Comparison of ENCODE assay signal across 10 cellular contexts in genomic region chr4:123671633-123672404, GRCh38.
DNase-seq lines count a peak whose midpoint lies in the region; ATAC-seq and TF ChIP-seq lines count a peak whose summit lies in the region.
"Had no signal": no experiment of that assay in that cellular context is flagged by ENCODE, and none has a peak within 500 bp of the region (broad histone marks: within the 10 kb centered on the region; RNA-seq: fewer than 3 reads in every experiment).

No MANE protein-coding gene starts in this region.

- no peak for TF ChIP-seq CTCF in GM10248 (IDR thresholded peaks at IDR 0.05; ENCODE audit: control extremely low read depth, extremely low read depth, low read depth, missing control alignments)

- CTCF ChIA-PET in GM10248 (lab: Yijun Ruan, JAX), result interaction anchor here (0.9 to 1.8 kb wide), 5 partner anchors 11 to 194 kb away, joined by 3 to 10 read pairs (median 4); no protein-coding TSS in a partner anchor

- DNase-seq in GM10248 (ENCODE audit: extremely low spot score) (peak; percentile 37), SW 1271 (lab: John Stamatoyannopoulos, UW) (no peak), 8988T (no peak), MG63 (no peak)
- peak; percentile 14 for DNase-seq in activated naive CD4-positive, alpha-beta T cell treated with anti-CD3 and anti-CD28 coated beads, Interleukin-2, amount 50 U/mL, for 16 hours
- no peak for DNase-seq in activated effector memory CD4-positive, alpha-beta T cell treated with Interleukin-2 at 50 U/mL for 16 hours
- DNase-seq: activated B cell treated with CpG ODN at 0.5 μM for 24 hours, Karpas-422 had no signal

- ATAC-seq in GM19438 (IDR thresholded peaks at IDR 0.05; ENCODE audit: low read depth, unreplicated experiment) (peak; percentile 96), HG03108 (IDR thresholded peaks at IDR 0.05; ENCODE audit: unreplicated experiment) (peak; percentile 72)

- H3K36me3 ChIP-seq in MG63, result no peaks in the 10 kb centered on the region

- H3K27me3 ChIP-seq in MG63, result no peaks in the 10 kb centered on the region

- H3K4me3 ChIP-seq in MG63, result no peak overlapping the region

- peaks cover 1% of the 10 kb centered on the region; the same call in 1 of the 2 replicates for H3K9me3 ChIP-seq in MG63

- POLR2A ChIA-PET in GM10248 (lab: Yijun Ruan, JAX), result no interaction called here

Comparison
In these comparisons a context has a peak if more than half of its experiments do, and no peak if none do; other contexts are left out.
1. DNase-seq: peak in GM10248 (single experiment) and activated naive CD4-positive, alpha-beta T cell treated with anti-CD3 and anti-CD28 coated beads, Interleukin-2, amount 50 U/mL, for 16 hours (single experiment); none in SW 1271 (0 of 2), 8988T (single experiment), MG63 (single experiment) and activated effector memory CD4-positive, alpha-beta T cell treated with Interleukin-2 at 50 U/mL for 16 hours (single experiment).